15 cellular contexts compared by ENCODE assay signal in genomic region chr5:39167141-39167972, GRCh38. TPM values are rescaled to one million over a fixed set of nuclear protein-coding genes. Genes with fewer than 3 reads are reported as not detected.
A peak's percentile ranks its signal among the peaks of the same experiment; 100 is the strongest.
DNase-seq lines count a peak whose midpoint lies in the region; ATAC-seq and TF ChIP-seq lines count a peak whose summit lies in the region.
"Had no signal": no experiment of that assay in that cellular context is flagged by ENCODE, and none has a peak within 500 bp of the region (broad histone marks: within the 10 kb centered on the region; RNA-seq: fewer than 3 reads in every experiment).

No MANE protein-coding gene starts in this region.

- H3K36me3 ChIP-seq in effector memory CD4-positive, alpha-beta T cell (ENCODE audit: control insufficient read depth, insufficient read depth, low read length): no peaks in the 10 kb centered on the region
- H3K36me3 ChIP-seq in stomach: no peaks in the 10 kb centered on the region

- POLR2A ChIA-PET in T-cell (lab: Charles Lee): interaction anchor here (0.7 to 1.2 kb wide), 3 partner anchors 10 to 19 kb away, joined by 3 to 4 read pairs (median 3); no protein-coding TSS in a partner anchor

- no peak for TF ChIP-seq CTCF in stomach (IDR thresholded peaks at IDR 0.05)

- TF ChIP-seq POLR2A in stomach (IDR thresholded peaks at IDR 0.05): no peak

- no peaks in the 10 kb centered on the region for H3K27me3 Mint-ChIP-seq in activated naive CD4-positive, alpha-beta T cell treated with anti-CD3 and anti-CD28 coated beads for 36 hours (ENCODE audit: low read depth)
- no peaks in the 10 kb centered on the region for H3K27me3 Mint-ChIP-seq in T-cell

- H3K9me3 Mint-ChIP-seq in activated naive CD4-positive, alpha-beta T cell treated with anti-CD3 and anti-CD28 coated beads for 36 hours: no peaks in the 10 kb centered on the region
- no peaks in the 10 kb centered on the region for H3K9me3 Mint-ChIP-seq in T-cell
- H3K9me3 Mint-ChIP-seq in stimulated activated effector memory CD8-positive, alpha-beta T cell treated with anti-CD3 and anti-CD28 coated beads, Interleukin-12 subunit alpha, Interleukin-12 subunit beta, amount 100 ng/mL, for 72 hours: peaks cover 3% of the 10 kb centered on the region

- H3K9me3 ChIP-seq in effector memory CD4-positive, alpha-beta T cell (ENCODE audit: control insufficient read depth, low read length): no peaks in the 10 kb centered on the region
- no peaks in the 10 kb centered on the region for H3K9me3 ChIP-seq in stomach

- H3K27ac ChIP-seq in effector memory CD4-positive, alpha-beta T cell (ENCODE audit: insufficient read depth, low read length, poor library complexity, severe bottlenecking): peak overlapping the region; percentile 57
- H3K27ac ChIP-seq in stomach: no peak overlapping the region
- H3K27ac ChIP-seq: foreskin keratinocyte, VCaP had no signal

- DNase-seq in activated naive CD4-positive, alpha-beta T cell treated with anti-CD3 and anti-CD28 coated beads for 36 hours: no peak
- DNase-seq in activated naive CD4-positive, alpha-beta T cell treated with anti-CD3 and anti-CD28 coated beads, Interleukin-2, amount 50 U/mL, for 16 hours: no peak
- no peak for DNase-seq in T-cell
- no peak for DNase-seq in effector memory CD4-positive, alpha-beta T cell
- DNase-seq in stimulated activated effector memory CD8-positive, alpha-beta T cell treated with anti-CD3 and anti-CD28 coated beads, Interleukin-12 subunit alpha, Interleukin-12 subunit beta, amount 100 ng/mL, for 72 hours (ENCODE audit: low spot score in 2 of 2): no peak
- no peak for DNase-seq in SHP77 (lab: John Stamatoyannopoulos, UW)
- DNase-seq in stomach: no peak
- no peak for DNase-seq in GM19238 (ENCODE audit: insufficient read length, low spot score)
- DNase-seq: foreskin keratinocyte; midbrain; NCI-H146; posterior cingulate gyrus; SHP77 treated with DMSO at 0.1 percent for 48 hours; stimulated activated CD8-positive, alpha-beta memory T cell treated with anti-CD3 and anti-CD28 coated beads, Interleukin-4, amount 100 ng/mL, for 48 hours had no signal

- intact Hi-C loops in activated naive CD4-positive, alpha-beta T cell treated with anti-CD3 and anti-CD28 coated beads for 36 hours (cut with micrococcal nuclease): no loop called here
- intact Hi-C loops in stomach (cut with DNase I; ENCODE audit: low total_unique reads): no loop called here

- CTCF ChIA-PET in activated naive CD4-positive, alpha-beta T cell treated with anti-CD3 and anti-CD28 coated beads for 36 hours (lab: Charles Lee): interaction anchor here (1.4 kb wide), 1 partner anchor 116 kb away, joined by 3 read pairs; no protein-coding TSS in a partner anchor
- CTCF ChIA-PET in T-cell (lab: Charles Lee): interaction anchor here (0.5 to 3.6 kb wide), 7 partner anchors 9 to 121 kb away, joined by 3 to 18 read pairs (median 3); no protein-coding TSS in a partner anchor

- H3K4me1 Mint-ChIP-seq in activated naive CD4-positive, alpha-beta T cell treated with anti-CD3 and anti-CD28 coated beads for 36 hours (ENCODE audit: low read depth): peaks cover 89% of the 10 kb centered on the region
- H3K4me1 Mint-ChIP-seq in T-cell: peaks cover 92 to 96% (median 94%) of the 10 kb centered on the region in 3 donors
- peaks cover 71% of the 10 kb centered on the region for H3K4me1 Mint-ChIP-seq in stimulated activated effector memory CD8-positive, alpha-beta T cell treated with anti-CD3 and anti-CD28 coated beads, Interleukin-12 subunit alpha, Interleukin-12 subunit beta, amount 100 ng/mL, for 72 hours

- peak overlapping the region; percentile 22 for H3K4me3 ChIP-seq in effector memory CD4-positive, alpha-beta T cell (ENCODE audit: insufficient read depth, low read depth, low read length, poor library complexity, severe bottlenecking)
- no peak overlapping the region for H3K4me3 ChIP-seq in stomach

- TF ChIP-seq EP300 in stomach (IDR thresholded peaks at IDR 0.05): no peak

- H3K27me3 ChIP-seq in effector memory CD4-positive, alpha-beta T cell (replicated peaks; ENCODE audit: control insufficient read depth, insufficient read depth, low read length, poor library complexity, severe bottlenecking): no peaks in the 10 kb centered on the region
- H3K27me3 ChIP-seq in stomach: no peaks in the 10 kb centered on the region
- H3K27me3 ChIP-seq: foreskin keratinocyte had no signal

- WGBS in stomach, 5 donors: 73 to 82% (median 74%) methylated on average over 5 of the region's 5 CpGs

- H3K4me1 ChIP-seq in effector memory CD4-positive, alpha-beta T cell (ENCODE audit: control insufficient read depth, insufficient read depth, low read length, poor library complexity, severe bottlenecking): peaks cover 53% of the 10 kb centered on the region
- H3K4me1 ChIP-seq in stomach: peaks cover 0 to 4% (median 0%) of the 10 kb centered on the region in 4 donors
- H3K4me1 ChIP-seq: foreskin keratinocyte had no signal

- peak in 3 of 4 experiments; percentile 22 to 36 (median 36) for ATAC-seq in T-cell (replicated peaks in 1 of 4)
- no peak for ATAC-seq in stimulated activated effector memory CD8-positive, alpha-beta T cell treated with anti-CD3 and anti-CD28 coated beads, Interleukin-12 subunit alpha, Interleukin-12 subunit beta, amount 100 ng/mL, for 72 hours
- ATAC-seq: foreskin keratinocyte had no signal

- H3K36me3 Mint-ChIP-seq in activated naive CD4-positive, alpha-beta T cell treated with anti-CD3 and anti-CD28 coated beads for 36 hours (ENCODE audit: low read depth): peaks cover 18% of the 10 kb centered on the region
- H3K36me3 Mint-ChIP-seq in T-cell: peaks cover 50% of the 10 kb centered on the region
- peaks cover 33% of the 10 kb centered on the region for H3K36me3 Mint-ChIP-seq in stimulated activated effector memory CD8-positive, alpha-beta T cell treated with anti-CD3 and anti-CD28 coated beads, Interleukin-12 subunit alpha, Interleukin-12 subunit beta, amount 100 ng/mL, for 72 hours

- peak overlapping the region; percentile 96 for H3K27ac Mint-ChIP-seq in activated naive CD4-positive, alpha-beta T cell treated with anti-CD3 and anti-CD28 coated beads for 36 hours
- H3K27ac Mint-ChIP-seq in T-cell: peak overlapping the region; percentile 91 to 93
- H3K27ac Mint-ChIP-seq in stimulated activated effector memory CD8-positive, alpha-beta T cell treated with anti-CD3 and anti-CD28 coated beads, Interleukin-12 subunit alpha, Interleukin-12 subunit beta, amount 100 ng/mL, for 72 hours: peak overlapping the region; percentile 91

- peak overlapping the region; percentile 57 for H3K4me3 Mint-ChIP-seq in activated naive CD4-positive, alpha-beta T cell treated with anti-CD3 and anti-CD28 coated beads for 36 hours
- H3K4me3 Mint-ChIP-seq in T-cell: peak overlapping the region; percentile 51 to 77 (median 63)
- peak overlapping the region; percentile 58 for H3K4me3 Mint-ChIP-seq in stimulated activated effector memory CD8-positive, alpha-beta T cell treated with anti-CD3 and anti-CD28 coated beads, Interleukin-12 subunit alpha, Interleukin-12 subunit beta, amount 100 ng/mL, for 72 hours

RNA-seq across cellular contexts. Expression of gene FYB1, which starts 52.0 kb away (rescaled TPM):
- 100 to 1,000 TPM; 129 TPM for total RNA-seq in activated naive CD4-positive, alpha-beta T cell treated with anti-CD3 and anti-CD28 coated beads for 36 hours
- 100 to 1,000 TPM; 372 to 769 (median 428) TPM for total RNA-seq in T-cell
- 10 to 100 TPM in 2 of 5 donors, 1 to 10 TPM in 3; 3.5 to 22.9 (median 9.2) TPM for total RNA-seq in stomach
- polyA plus RNA-seq in stomach: 1 to 10 TPM; 2.0 to 4.7 (median 2.4) TPM
- total RNA-seq: foreskin keratinocyte had no signal
- polyA plus RNA-seq: foreskin keratinocyte had no signal

Comparison
In these comparisons a context has a peak if more than half of its experiments do, and no peak if none do; other contexts are left out.
1. RNA of gene FYB1, which starts 52.0 kb away (total RNA-seq): 372 to 769 TPM in T-cell and 129 TPM in activated naive CD4-positive, alpha-beta T cell treated with anti-CD3 and anti-CD28 coated beads for 36 hours; 3.5 to 22.9 TPM in stomach; every median in the first group is over 4 times any median in the second.
2. Peak in every context shown above with its lines, with median percentiles within 50 percentile points of each other: H3K27ac Mint-ChIP-seq and H3K4me3 Mint-ChIP-seq.